2 cellular contexts compared by ENCODE assay signal in the genomic region with DNA sequence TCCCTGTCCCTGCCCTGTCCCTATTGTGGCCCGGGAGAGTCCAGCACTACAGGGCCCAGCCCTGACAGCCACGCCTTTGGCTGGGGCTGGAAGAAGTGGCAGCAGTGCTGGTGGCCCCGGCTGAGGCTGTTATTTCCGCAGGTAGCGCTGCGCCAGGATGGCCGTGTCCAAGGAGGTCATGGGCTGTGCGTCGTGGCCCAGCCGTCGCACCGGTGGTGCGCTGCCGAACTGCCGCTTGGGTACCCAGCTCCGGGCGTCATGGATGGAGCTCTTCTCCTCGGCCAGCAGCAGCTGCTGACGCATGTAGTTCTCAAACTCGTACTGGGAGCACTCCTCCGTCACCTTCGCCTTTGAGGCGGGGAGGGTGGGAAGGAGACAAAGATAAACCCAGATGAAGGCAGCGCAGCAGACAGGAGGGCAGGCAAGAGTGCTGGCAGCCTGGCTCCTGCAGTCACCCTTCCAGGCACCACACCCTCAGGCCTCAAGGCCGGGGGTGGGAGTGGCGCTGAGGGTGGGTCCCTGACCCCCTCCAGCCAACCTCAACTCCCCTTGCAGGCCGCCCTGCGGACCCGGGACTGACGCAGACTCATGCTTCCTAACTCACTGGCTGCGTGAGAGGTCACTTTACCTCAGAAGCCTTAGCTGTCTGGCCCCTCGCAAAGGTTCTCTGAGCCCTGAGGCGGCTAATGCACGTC.
TF ChIP-seq lines count a peak whose summit lies in the region.

No MANE protein-coding gene starts in this region.

TF ChIP-seq in IMR-90, 13 proteins besides CTCF, POLR2A, EP300 and RAD21:
- TF ChIP-seq, protein P1, sequence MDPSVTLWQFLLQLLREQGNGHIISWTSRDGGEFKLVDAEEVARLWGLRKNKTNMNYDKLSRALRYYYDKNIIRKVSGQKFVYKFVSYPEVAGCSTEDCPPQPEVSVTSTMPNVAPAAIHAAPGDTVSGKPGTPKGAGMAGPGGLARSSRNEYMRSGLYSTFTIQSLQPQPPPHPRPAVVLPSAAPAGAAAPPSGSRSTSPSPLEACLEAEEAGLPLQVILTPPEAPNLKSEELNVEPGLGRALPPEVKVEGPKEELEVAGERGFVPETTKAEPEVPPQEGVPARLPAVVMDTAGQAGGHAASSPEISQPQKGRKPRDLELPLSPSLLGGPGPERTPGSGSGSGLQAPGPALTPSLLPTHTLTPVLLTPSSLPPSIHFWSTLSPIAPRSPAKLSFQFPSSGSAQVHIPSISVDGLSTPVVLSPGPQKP (IDR thresholded peaks at IDR 0.05; ENCODE audit: borderline replicate concordance, low read depth, low read length): no peak
- TF ChIP-seq NFE2L2 (IDR thresholded peaks at IDR 0.05; ENCODE audit: low read depth, low read length) (no peak), MAZ (IDR thresholded peaks at IDR 0.05; ENCODE audit: borderline replicate concordance, low read depth, low read length) (no peak), RFX5 (IDR thresholded peaks at IDR 0.05; ENCODE audit: low read depth, low read length) (no peak), BHLHE40 (IDR thresholded peaks at IDR 0.05; ENCODE audit: low read depth, low read length) (no peak), RCOR1 (IDR thresholded peaks at IDR 0.05; ENCODE audit: insufficient replicate concordance, low read length) (no peak)

TF ChIP-seq in GM12878, 131 proteins besides CTCF, POLR2A, EP300 and RAD21:
- TF ChIP-seq PAX8 (IDR thresholded peaks at IDR 0.05) (no peak), STAT3 (IDR thresholded peaks at IDR 0.05; ENCODE audit: low read depth, low read length) (no peak), GABPA (IDR thresholded peaks at IDR 0.05; ENCODE audit: low read depth) (no peak), HCFC1 (IDR thresholded peaks at IDR 0.05; ENCODE audit: low read length) (no peak), CHD4 (IDR thresholded peaks at IDR 0.05) (no peak), JUND (IDR thresholded peaks at IDR 0.05; ENCODE audit: low read depth, low read length) (no peak), ZBED1 (IDR thresholded peaks at IDR 0.05; ENCODE audit: borderline replicate concordance) (no peak), EZH2 (IDR thresholded peaks at IDR 0.05; ENCODE audit: borderline replicate concordance, control insufficient read depth, low read depth, low read length) (no peak), HDAC2 (IDR thresholded peaks at IDR 0.05) (no peak), HDGF (IDR thresholded peaks at IDR 0.05) (no peak), MTA3 (IDR thresholded peaks at IDR 0.05; ENCODE audit: borderline replicate concordance, low read length) (no peak), SMC3 (IDR thresholded peaks at IDR 0.05; ENCODE audit: borderline replicate concordance, low read length) (no peak)
- TF ChIP-seq, protein P2, sequence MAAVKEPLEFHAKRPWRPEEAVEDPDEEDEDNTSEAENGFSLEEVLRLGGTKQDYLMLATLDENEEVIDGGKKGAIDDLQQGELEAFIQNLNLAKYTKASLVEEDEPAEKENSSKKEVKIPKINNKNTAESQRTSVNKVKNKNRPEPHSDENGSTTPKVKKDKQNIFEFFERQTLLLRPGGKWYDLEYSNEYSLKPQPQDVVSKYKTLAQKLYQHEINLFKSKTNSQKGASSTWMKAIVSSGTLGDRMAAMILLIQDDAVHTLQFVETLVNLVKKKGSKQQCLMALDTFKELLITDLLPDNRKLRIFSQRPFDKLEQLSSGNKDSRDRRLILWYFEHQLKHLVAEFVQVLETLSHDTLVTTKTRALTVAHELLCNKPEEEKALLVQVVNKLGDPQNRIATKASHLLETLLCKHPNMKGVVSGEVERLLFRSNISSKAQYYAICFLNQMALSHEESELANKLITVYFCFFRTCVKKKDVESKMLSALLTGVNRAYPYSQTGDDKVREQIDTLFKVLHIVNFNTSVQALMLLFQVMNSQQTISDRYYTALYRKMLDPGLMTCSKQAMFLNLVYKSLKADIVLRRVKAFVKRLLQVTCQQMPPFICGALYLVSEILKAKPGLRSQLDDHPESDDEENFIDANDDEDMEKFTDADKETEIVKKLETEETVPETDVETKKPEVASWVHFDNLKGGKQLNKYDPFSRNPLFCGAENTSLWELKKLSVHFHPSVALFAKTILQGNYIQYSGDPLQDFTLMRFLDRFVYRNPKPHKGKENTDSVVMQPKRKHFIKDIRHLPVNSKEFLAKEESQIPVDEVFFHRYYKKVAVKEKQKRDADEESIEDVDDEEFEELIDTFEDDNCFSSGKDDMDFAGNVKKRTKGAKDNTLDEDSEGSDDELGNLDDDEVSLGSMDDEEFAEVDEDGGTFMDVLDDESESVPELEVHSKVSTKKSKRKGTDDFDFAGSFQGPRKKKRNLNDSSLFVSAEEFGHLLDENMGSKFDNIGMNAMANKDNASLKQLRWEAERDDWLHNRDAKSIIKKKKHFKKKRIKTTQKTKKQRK (IDR thresholded peaks at IDR 0.05; ENCODE audit: low read depth, low read length): no peak
